ENCODE assay signal across 8 cellular contexts in genomic region chr4:87839309-87839946, GRCh38. TPM values are rescaled to one million over a fixed set of nuclear protein-coding genes. Genes with fewer than 3 reads are reported as not detected.
DNase-seq lines count a peak whose midpoint lies in the region; ATAC-seq and TF ChIP-seq lines count a peak whose summit lies in the region.

No MANE protein-coding gene starts in this region.

- H3K4me1 Mint-ChIP-seq in natural killer cell: no peaks in the 10 kb centered on the region
- no peaks in the 10 kb centered on the region for H3K4me1 Mint-ChIP-seq in natural killer cell treated with Interleukin-12 subunit alpha and Interleukin-12 subunit beta and Interleukin-15 and Interleukin-18, amount 100 ng/mL, for 72 hours (ENCODE audit: low read depth in 2 of 2)
- H3K4me1 Mint-ChIP-seq in activated naive CD8-positive, alpha-beta T cell treated with anti-CD3 and anti-CD28 coated beads for 36 hours: peaks cover 2% of the 10 kb centered on the region

- no peak overlapping the region for H2AFZ ChIP-seq in osteoblast (ENCODE audit: low read length)

- H4K20me1 ChIP-seq in osteoblast (ENCODE audit: insufficient read depth, low read length): no peaks in the 10 kb centered on the region

- H3K79me2 ChIP-seq in osteoblast (ENCODE audit: insufficient read depth, low read length): no peaks in the 10 kb centered on the region

- H3K9me3 ChIP-seq in osteoblast (ENCODE audit: low read depth, low read length): no peaks in the 10 kb centered on the region

- H3K9me3 Mint-ChIP-seq in natural killer cell: no peaks in the 10 kb centered on the region
- no peaks in the 10 kb centered on the region for H3K9me3 Mint-ChIP-seq in natural killer cell treated with Interleukin-12 subunit alpha and Interleukin-12 subunit beta and Interleukin-15 and Interleukin-18, amount 100 ng/mL, for 72 hours
- no peaks in the 10 kb centered on the region for H3K9me3 Mint-ChIP-seq in activated naive CD8-positive, alpha-beta T cell treated with anti-CD3 and anti-CD28 coated beads for 36 hours

- H3K4me3 ChIP-seq in fibroblast of mammary gland (ENCODE audit: control insufficient read depth, low read depth, low read length) (no peak overlapping the region), osteoblast (ENCODE audit: insufficient read depth, low read length) (no peak overlapping the region)

- H3K4me2 ChIP-seq in osteoblast (ENCODE audit: insufficient read depth, low read length): peak overlapping the region; percentile 28

- H3K27ac ChIP-seq in osteoblast (ENCODE audit: low read depth, low read length): no peak overlapping the region

- peak; percentile 44 for TF ChIP-seq CTCF in natural killer cell (IDR thresholded peaks at IDR 0.05)
- peak; percentile 75 for TF ChIP-seq CTCF in fibroblast of mammary gland (conservative IDR thresholded peaks at IDR 0.05; ENCODE audit: control insufficient read depth, insufficient read depth, low read depth, low read length)
- peak; percentile 76 for TF ChIP-seq CTCF in osteoblast (IDR thresholded peaks at IDR 0.05; ENCODE audit: extremely low read depth, low read depth, low read length)

- in situ Hi-C loops in SK-MEL-5 (cut with HindIII; ENCODE audit: low pct_unique_long_range_greater_than_20kb, low sequenced_read_pairs): loop anchor here (25.0 kb wide), 1 partner anchor 152 kb away; no protein-coding TSS in a partner anchor

- no peaks in the 10 kb centered on the region for H3K27me3 ChIP-seq in osteoblast (ENCODE audit: insufficient read depth, low read length)

- intact Hi-C loops in natural killer cell (cut with micrococcal nuclease): no loop called here

- H3K36me3 Mint-ChIP-seq in natural killer cell: no peaks in the 10 kb centered on the region
- no peaks in the 10 kb centered on the region for H3K36me3 Mint-ChIP-seq in natural killer cell treated with Interleukin-12 subunit alpha and Interleukin-12 subunit beta and Interleukin-15 and Interleukin-18, amount 100 ng/mL, for 72 hours
- no peaks in the 10 kb centered on the region for H3K36me3 Mint-ChIP-seq in activated naive CD8-positive, alpha-beta T cell treated with anti-CD3 and anti-CD28 coated beads for 36 hours

- ATAC-seq in natural killer cell (peak in 2 of 3 donors; percentile 50 to 53), HG03039 (IDR thresholded peaks at IDR 0.05; ENCODE audit: unreplicated experiment) (peak; percentile 53), HG02623 (IDR thresholded peaks at IDR 0.05; ENCODE audit: unreplicated experiment) (no peak)
- ATAC-seq in natural killer cell treated with Interleukin-12 subunit alpha and Interleukin-12 subunit beta and Interleukin-15 and Interleukin-18, amount 100 ng/mL, for 72 hours: no peak

- peaks cover 16 to 38% of the 10 kb centered on the region in 2 donors for H3K27me3 Mint-ChIP-seq in natural killer cell (ENCODE audit: low read depth in 2 of 2)
- peaks cover 26 to 35% of the 10 kb centered on the region in 2 donors for H3K27me3 Mint-ChIP-seq in natural killer cell treated with Interleukin-12 subunit alpha and Interleukin-12 subunit beta and Interleukin-15 and Interleukin-18, amount 100 ng/mL, for 72 hours
- peaks cover 28% of the 10 kb centered on the region for H3K27me3 Mint-ChIP-seq in activated naive CD8-positive, alpha-beta T cell treated with anti-CD3 and anti-CD28 coated beads for 36 hours

- peaks cover 30% of the 10 kb centered on the region for H3K4me1 ChIP-seq in osteoblast (ENCODE audit: insufficient read depth, low read length)

- H3K27ac Mint-ChIP-seq in natural killer cell: no peak overlapping the region
- H3K27ac Mint-ChIP-seq in natural killer cell treated with Interleukin-12 subunit alpha and Interleukin-12 subunit beta and Interleukin-15 and Interleukin-18, amount 100 ng/mL, for 72 hours: no peak overlapping the region
- no peak overlapping the region for H3K27ac Mint-ChIP-seq in activated naive CD8-positive, alpha-beta T cell treated with anti-CD3 and anti-CD28 coated beads for 36 hours

- no peak overlapping the region for H3K4me3 Mint-ChIP-seq in natural killer cell
- H3K4me3 Mint-ChIP-seq in natural killer cell treated with Interleukin-12 subunit alpha and Interleukin-12 subunit beta and Interleukin-15 and Interleukin-18, amount 100 ng/mL, for 72 hours: no peak overlapping the region
- H3K4me3 Mint-ChIP-seq in activated naive CD8-positive, alpha-beta T cell treated with anti-CD3 and anti-CD28 coated beads for 36 hours: no peak overlapping the region

- no peak for DNase-seq in natural killer cell
- no peak for DNase-seq in natural killer cell treated with Interleukin-12 subunit alpha and Interleukin-12 subunit beta and Interleukin-15 and Interleukin-18, amount 100 ng/mL, for 72 hours (ENCODE audit: low spot score)
- DNase-seq in SK-MEL-5 (ENCODE audit: low read depth, low spot score): peak; percentile 50
- DNase-seq in fibroblast of mammary gland (ENCODE audit: low read depth): peak; percentile 56
- DNase-seq in osteoblast (ENCODE audit: insufficient read length, low spot score, missing footprints): no peak
- DNase-seq in activated naive CD8-positive, alpha-beta T cell treated with anti-CD3 and anti-CD28 coated beads for 36 hours: no peak

- H3K36me3 ChIP-seq in osteoblast (ENCODE audit: insufficient read depth, low read length): no peaks in the 10 kb centered on the region

RNA-seq across cellular contexts. Expression of gene MEPE, which starts 6.7 kb away (rescaled TPM):
- not detected for total RNA-seq in natural killer cell
- total RNA-seq in natural killer cell treated with Interleukin-12 subunit alpha and Interleukin-12 subunit beta and Interleukin-15 and Interleukin-18, amount 100 ng/mL, for 72 hours: not detected
- not detected in 2 replicates for total RNA-seq in SK-MEL-5 (2014; rRNA removed; shearing (Covaris generic))
- not detected in 2 replicates for polyA plus RNA-seq in SK-MEL-5 (2015; cell fraction: cytosol; rRNA removed)
- not detected in 2 replicates for polyA plus RNA-seq in SK-MEL-5 (2015; cell fraction: nucleus; rRNA removed)
- total RNA-seq in osteoblast: not detected in 2 replicates
- not detected for total RNA-seq in activated naive CD8-positive, alpha-beta T cell treated with anti-CD3 and anti-CD28 coated beads for 36 hours

RNA-seq across cellular contexts. Expression of gene IBSP, which starts 40.1 kb away (rescaled TPM):
- total RNA-seq in natural killer cell (not detected), osteoblast (14.4 and 15.6 TPM in 2 replicates)
- total RNA-seq in natural killer cell treated with Interleukin-12 subunit alpha and Interleukin-12 subunit beta and Interleukin-15 and Interleukin-18, amount 100 ng/mL, for 72 hours: not detected
- not detected in 2 replicates for total RNA-seq in SK-MEL-5 (2014; rRNA removed; shearing (Covaris generic))
- polyA plus RNA-seq in SK-MEL-5 (2015; cell fraction: cytosol; rRNA removed): 0.11 TPM in 1 of 2 replicates, not detected in the other
- not detected in 2 replicates for polyA plus RNA-seq in SK-MEL-5 (2015; cell fraction: nucleus; rRNA removed)
- total RNA-seq in activated naive CD8-positive, alpha-beta T cell treated with anti-CD3 and anti-CD28 coated beads for 36 hours: not detected

Comparison
In these comparisons a context has a peak if more than half of its experiments do, and no peak if none do; other contexts are left out.
1. ATAC-seq: peak in natural killer cell (2 of 3) and HG03039 (single experiment); none in natural killer cell treated with Interleukin-12 subunit alpha and Interleukin-12 subunit beta and Interleukin-15 and Interleukin-18, amount 100 ng/mL, for 72 hours (0 of 2) and HG02623 (single experiment).
2. DNase-seq: peak in SK-MEL-5 (single experiment) and fibroblast of mammary gland (single experiment); none in natural killer cell (single experiment), natural killer cell treated with Interleukin-12 subunit alpha and Interleukin-12 subunit beta and Interleukin-15 and Interleukin-18, amount 100 ng/mL, for 72 hours (single experiment), osteoblast (single experiment) and activated naive CD8-positive, alpha-beta T cell treated with anti-CD3 and anti-CD28 coated beads for 36 hours (single experiment).
3. RNA of gene IBSP, which starts 40.1 kb away (total RNA-seq): 14.4 to 15.6 TPM in osteoblast; not detected in natural killer cell, not detected in natural killer cell treated with Interleukin-12 subunit alpha and Interleukin-12 subunit beta and Interleukin-15 and Interleukin-18, amount 100 ng/mL, for 72 hours, not detected in SK-MEL-5 and not detected in activated naive CD8-positive, alpha-beta T cell treated with anti-CD3 and anti-CD28 coated beads for 36 hours; every median in the first group is over 10 times any median in the second.
4. Peak in every context shown above with its lines, with median percentiles within 50 percentile points of each other: CTCF ChIP-seq.